In genomic region chr2:78682781-78683180, GRCh38 we compare ENCODE assay signal across 15 cellular contexts.
DNase-seq lines count a peak whose midpoint lies in the region; ATAC-seq and TF ChIP-seq lines count a peak whose summit lies in the region.
"Had no signal": no experiment of that assay in that cellular context is flagged by ENCODE, and none has a peak within 500 bp of the region (broad histone marks: within the 10 kb centered on the region; RNA-seq: fewer than 3 reads in every experiment).

No MANE protein-coding gene starts in this region.

- H2BK5ac ChIP-seq in neuronal stem cell (ENCODE audit: low read length) = no peak overlapping the region

- TF ChIP-seq EP300 in esophagus muscularis mucosa (IDR thresholded peaks at IDR 0.05) = no peak

- H3K79me1 ChIP-seq in neuronal stem cell (ENCODE audit: low read depth, low read length) = no peaks in the 10 kb centered on the region

- no peak overlapping the region for H2BK120ac ChIP-seq in neuronal stem cell (ENCODE audit: low read depth, low read length)

- H3K4me1 ChIP-seq in neuronal stem cell (ENCODE audit: control insufficient read depth in 2 of 2, insufficient read depth in 1 of 2, low read depth in 1 of 2, low read length in 2 of 2) (no peaks in the 10 kb centered on the region), esophagus muscularis mucosa (no peaks in the 10 kb centered on the region)

- H3K9ac ChIP-seq in neuronal stem cell (ENCODE audit: low read depth, low read length, poor library complexity) = no peak overlapping the region

- H2AK5ac ChIP-seq in neuronal stem cell (ENCODE audit: low read depth, low read length) = no peak overlapping the region

- H3K4me2 ChIP-seq in neuronal stem cell (ENCODE audit: insufficient read depth, low read length, poor library complexity, severe bottlenecking) = no peak overlapping the region

- no CpG with 5 or more reads among the region's 3 CpGs for WGBS in neuronal stem cell (ENCODE audit: extremely low coverage in 2 of 2, insufficient read length in 2 of 2, insufficient replicate concordance in 1 of 2), 2 donors
- 81% methylated on average over 3 of the region's 3 CpGs for WGBS in esophagus muscularis mucosa

- DNase-seq in Daoy (ENCODE audit: low read depth) (peak; percentile 63), OCI-M1 (lab: John Stamatoyannopoulos, UW) (peak; percentile 2), choroid plexus epithelial cell (ENCODE audit: low read depth) (peak; percentile 18), neuronal stem cell (ENCODE audit: low spot score) (no peak), esophagus muscularis mucosa (ENCODE audit: extremely low spot score) (no peak), WERI-Rb-1 (no peak)
- DNase-seq: C1 segment of cervical spinal cord; Calu3; CD4-positive, alpha-beta T cell; DMS 273 treated with DMSO at 0.1 percent for 48 hours; IMR-90 had no signal

- no peaks in the 10 kb centered on the region for H3K27me3 ChIP-seq in neuronal stem cell (ENCODE audit: control insufficient read depth in 3 of 3, insufficient read depth in 3 of 3, low read depth in 1 of 3, low read length in 3 of 3)
- H3K27me3 ChIP-seq in esophagus muscularis mucosa = no peaks in the 10 kb centered on the region
- no peaks in the 10 kb centered on the region for H3K27me3 ChIP-seq in WERI-Rb-1 (ENCODE audit: insufficient read depth, low read depth, severe bottlenecking)

- no peak overlapping the region for H2BK15ac ChIP-seq in neuronal stem cell (ENCODE audit: low read length)

- ATAC-seq in HG02938 (IDR thresholded peaks at IDR 0.05; ENCODE audit: unreplicated experiment) = no peak
- no peak for ATAC-seq in GM19035 (IDR thresholded peaks at IDR 0.05; ENCODE audit: unreplicated experiment)
- ATAC-seq: GM12878, HCT116 had no signal

- TF ChIP-seq CTCF in choroid plexus epithelial cell (conservative IDR thresholded peaks at IDR 0.05; ENCODE audit: low read depth, low read length) = no peak
- no peak for TF ChIP-seq CTCF in esophagus muscularis mucosa (IDR thresholded peaks at IDR 0.05)
- TF ChIP-seq CTCF in WERI-Rb-1 (IDR thresholded peaks at IDR 0.05; ENCODE audit: low read depth, low read length) = no peak

- H3K36me3 ChIP-seq in neuronal stem cell (replicated peaks in 1 of 2; ENCODE audit: control insufficient read depth in 2 of 2, insufficient read depth in 2 of 2, low read length in 2 of 2) (no peaks in the 10 kb centered on the region), esophagus muscularis mucosa (no peaks in the 10 kb centered on the region), WERI-Rb-1 (no peaks in the 10 kb centered on the region)

- no peak overlapping the region for H3K23ac ChIP-seq in neuronal stem cell (ENCODE audit: low read depth, low read length, poor library complexity)

- no peak overlapping the region for H3K18ac ChIP-seq in neuronal stem cell (ENCODE audit: low read length)

- no peak for TF ChIP-seq POLR2A in esophagus muscularis mucosa (IDR thresholded peaks at IDR 0.05; ENCODE audit: low read depth)

- no peak overlapping the region for H3K4ac ChIP-seq in neuronal stem cell (ENCODE audit: low read length)

- no peak overlapping the region for H4K91ac ChIP-seq in neuronal stem cell (ENCODE audit: low read depth, low read length, poor library complexity)

- peak overlapping the region; percentile 10 for H3K14ac ChIP-seq in neuronal stem cell (ENCODE audit: low read length)

- H3K9me3 ChIP-seq in neuronal stem cell (replicated peaks in 1 of 2; ENCODE audit: control insufficient read depth in 2 of 2, insufficient read depth in 1 of 2, low read depth in 1 of 2, low read length in 2 of 2) (no peaks in the 10 kb centered on the region), esophagus muscularis mucosa (no peaks in the 10 kb centered on the region), WERI-Rb-1 (ENCODE audit: severe bottlenecking) (peaks cover 8% of the 10 kb centered on the region)

- no peak overlapping the region for H3K4me3 ChIP-seq in choroid plexus epithelial cell (ENCODE audit: low read depth, low read length)
- H3K4me3 ChIP-seq in neuronal stem cell (ENCODE audit: low read length in 2 of 2) = no peak overlapping the region
- no peak overlapping the region for H3K4me3 ChIP-seq in esophagus muscularis mucosa
- no peak overlapping the region for H3K4me3 ChIP-seq in WERI-Rb-1 (ENCODE audit: low read depth, low read length)
- H3K4me3 ChIP-seq: GM12878 had no signal

- intact Hi-C loops in esophagus muscularis mucosa (cut with DNase I) = no loop called here

- no peak overlapping the region for H2BK12ac ChIP-seq in neuronal stem cell (ENCODE audit: low read length)

- H3K27ac ChIP-seq in neuronal stem cell (replicated peaks; ENCODE audit: low read length) = no peak overlapping the region
- no peak overlapping the region for H3K27ac ChIP-seq in esophagus muscularis mucosa (replicated peaks in 1 of 4)
- H3K27ac ChIP-seq in WERI-Rb-1 = no peak overlapping the region

- no peak overlapping the region for H4K8ac ChIP-seq in neuronal stem cell (ENCODE audit: low read depth, low read length)

- no peak overlapping the region for H2AFZ ChIP-seq in neuronal stem cell (ENCODE audit: low read length)

Comparison
In these comparisons a context has a peak if more than half of its experiments do, and no peak if none do; other contexts are left out.
1. DNase-seq: peak in Daoy (single experiment), OCI-M1 (single experiment) and choroid plexus epithelial cell (single experiment); none in neuronal stem cell (single experiment), esophagus muscularis mucosa (single experiment) and WERI-Rb-1 (single experiment).